In genomic region chr1:118788372-118788955, GRCh38 we compare ENCODE assay signal across 11 cellular contexts.
DNase-seq lines count a peak whose midpoint lies in the region; ATAC-seq, FAIRE-seq and TF ChIP-seq lines count a peak whose summit lies in the region.
"Had no signal": no experiment of that assay in that cellular context is flagged by ENCODE, and none has a peak within 500 bp of the region (broad histone marks: within the 10 kb centered on the region; RNA-seq: fewer than 3 reads in every experiment).

No MANE protein-coding gene starts in this region.

- H3K27me3 Mint-ChIP-seq in T-cell = no peaks in the 10 kb centered on the region

- TF ChIP-seq CTCF in AG09309 (IDR thresholded peaks at IDR 0.05; ENCODE audit: control insufficient read depth, insufficient read depth, low read depth, low read length, missing control alignments) = no peak
- TF ChIP-seq CTCF in dorsolateral prefrontal cortex (IDR thresholded peaks at IDR 0.05 in 54 of 56, conservative IDR thresholded peaks at IDR 0.05 in 2 of 56; ENCODE audit: low read depth in 1 of 56, partially characterized antibody in 56 of 56) = no peak

- POLR2A ChIA-PET in T-cell (lab: Charles Lee) = no interaction called here

- H3K4me3 ChIP-seq in AG09309 (ENCODE audit: control insufficient read depth, low read depth, low read length) (no peak overlapping the region), dorsolateral prefrontal cortex (no peak overlapping the region)
- H3K4me3 ChIP-seq: HAP-1 had no signal

- H3K9me3 Mint-ChIP-seq in T-cell = peaks cover 17 to 33% (median 27%) of the 10 kb centered on the region in 3 donors

- no peaks in the 10 kb centered on the region for H3K36me3 Mint-ChIP-seq in T-cell

- no peak for ATAC-seq in T-cell (replicated peaks in 1 of 4)

- H3K27ac Mint-ChIP-seq in T-cell = no peak overlapping the region
- H3K27ac Mint-ChIP-seq: activated T-helper 2 cell treated with anti-CD3 and anti-CD28 coated beads, Interferon-gamma antibody, Interleukin-2, Interleukin-4, amounts not matched to agents 10 μg/mL and 5 μg/mL and 100 μg/mL, durations not matched to agents 14 hours and 24 hours and 36 hours had no signal

- FAIRE-seq in RCC 7860 (lab: Jason Lieb, UNC) = peak; percentile 98

- CTCF ChIA-PET in T-cell (lab: Charles Lee) = no interaction called here

- no peak overlapping the region for H3K4me3 Mint-ChIP-seq in T-cell

- H3K27me3 ChIP-seq in dorsolateral prefrontal cortex = peaks cover 0 to under 1% (median 0%) of the 10 kb centered on the region in 45 donors

- DNase-seq in AG09309 (ENCODE audit: low read depth) (peak; percentile 4), HS-5 (ENCODE audit: low read depth) (peak; percentile 50), RCC 7860 (ENCODE audit: low spot score) (peak; percentile 98), glomerular visceral epithelial cell (ENCODE audit: extremely low spot score) (peak; percentile 98), hypothalamus (lab: John Stamatoyannopoulos, UW) (no peak), dorsolateral prefrontal cortex (no peak), T-cell (no peak), NK-92 (lab: John Stamatoyannopoulos, UW; ENCODE audit: unreplicated experiment) (no peak)
- DNase-seq: NK-92 treated with Interleukin-12 subunit alpha and Interleukin-12 subunit beta, amount 100 ng/mL, for 24 hours had no signal

- intact Hi-C loops in dorsolateral prefrontal cortex (cut with DNase I) = no loop called here

- H3K4me1 Mint-ChIP-seq in T-cell = no peaks in the 10 kb centered on the region

- H3K27ac ChIP-seq in dorsolateral prefrontal cortex = no peak overlapping the region

Comparison
In these comparisons a context has a peak if more than half of its experiments do, and no peak if none do; other contexts are left out.
1. DNase-seq: peak in AG09309 (single experiment), HS-5 (single experiment), RCC 7860 (single experiment) and glomerular visceral epithelial cell (single experiment); none in hypothalamus (0 of 51), dorsolateral prefrontal cortex (0 of 10), T-cell (0 of 34) and NK-92 (single experiment).